ENCODE assay signal across 9 cellular contexts in genomic region chr9:126915846-126916543, GRCh38. TPM values are rescaled to one million over a fixed set of nuclear protein-coding genes. Genes with fewer than 3 reads are reported as not detected.
DNase-seq lines count a peak whose midpoint lies in the region; TF ChIP-seq lines count a peak whose summit lies in the region.
"Had no signal": no experiment of that assay in that cellular context is flagged by ENCODE, and none has a peak within 500 bp of the region (broad histone marks: within the 10 kb centered on the region; RNA-seq: fewer than 3 reads in every experiment).

No MANE protein-coding gene starts in this region.

- no peak overlapping the region for H2BK15ac ChIP-seq in H9 (ENCODE audit: low read depth, low read length)

- no peak overlapping the region for H4K5ac ChIP-seq in H9 (ENCODE audit: insufficient read length, low read depth, low read length)

- H3K4me3 ChIP-seq in OCI-LY1 (ENCODE audit: low read depth, low read length, poor library complexity, severe bottlenecking) (peak overlapping the region; percentile 60), epithelial cell of esophagus (ENCODE audit: low read length) (peak overlapping the region; percentile 38), GM23248 (no peak overlapping the region)

- H3K9me3 ChIP-seq in H9 (ENCODE audit: control insufficient read depth, low read depth, low read length) (no peaks in the 10 kb centered on the region), OCI-LY1 (ENCODE audit: low read length) (no peaks in the 10 kb centered on the region), GM23248 (ENCODE audit: low read depth) (no peaks in the 10 kb centered on the region)

- H3K23me2 ChIP-seq in H9 (ENCODE audit: insufficient read length, low read depth, low read length, poor library complexity, severe bottlenecking), result peaks cover 8% of the 10 kb centered on the region

- H3K9me2 ChIP-seq in OCI-LY1 (ENCODE audit: low read depth, low read length) (no peaks in the 10 kb centered on the region), GM23248 (ENCODE audit: insufficient read depth) (no peaks in the 10 kb centered on the region)

- in situ Hi-C loops in GM23248 (cut with MboI), result no loop called here

- H3K56ac ChIP-seq in H9 (ENCODE audit: insufficient read length, low read depth, low read length), result no peak overlapping the region

- H4K8ac ChIP-seq in H9 (replicated peaks; ENCODE audit: insufficient read length, low read depth, low read length), result no peak overlapping the region

- H3K27me3 Mint-ChIP-seq in H9 (ENCODE audit: low read depth) (peaks cover 35% of the 10 kb centered on the region), progenitor cell of endocrine pancreas (peaks cover 25% of the 10 kb centered on the region)

- H3K23ac ChIP-seq in H9 (ENCODE audit: insufficient read length, low read depth, low read length), result no peak overlapping the region

- H2BK120ac ChIP-seq in H9 (ENCODE audit: low read depth, low read length, poor library complexity, severe bottlenecking), result no peak overlapping the region

- H3K79me2 ChIP-seq in H9 (ENCODE audit: insufficient read depth, low read length) (no peaks in the 10 kb centered on the region), OCI-LY1 (ENCODE audit: insufficient read depth, low read length) (no peaks in the 10 kb centered on the region), GM23248 (ENCODE audit: insufficient read depth) (no peaks in the 10 kb centered on the region)

- H3T11ph ChIP-seq in H9 (ENCODE audit: low read length), result no peak overlapping the region

- H3K9ac ChIP-seq in H9 (ENCODE audit: extremely low read depth, insufficient read length, low read length) (no peak overlapping the region), OCI-LY1 (ENCODE audit: low read length) (no peak overlapping the region), GM23248 (no peak overlapping the region)

- H2BK5ac ChIP-seq in H9 (ENCODE audit: insufficient read length, low read length), result no peak overlapping the region

- no peaks in the 10 kb centered on the region for H4K20me1 ChIP-seq in H9 (ENCODE audit: control insufficient read depth, insufficient read depth, insufficient read length)
- no peaks in the 10 kb centered on the region for H4K20me1 ChIP-seq in OCI-LY1 (ENCODE audit: insufficient read depth, low read length)
- H4K20me1 ChIP-seq in GM23248 (ENCODE audit: insufficient read depth), result no peaks in the 10 kb centered on the region

- H3K36me3 ChIP-seq in OCI-LY1 (ENCODE audit: insufficient read depth, low read length), result no peaks in the 10 kb centered on the region
- H3K36me3 ChIP-seq in GM23248 (ENCODE audit: low read depth), result no peaks in the 10 kb centered on the region

- no peak overlapping the region for H3K14ac ChIP-seq in H9 (ENCODE audit: insufficient read depth, low read length)

- H3K4ac ChIP-seq in H9 (ENCODE audit: low read depth, low read length), result no peak overlapping the region

- H3F3A ChIP-seq in OCI-LY1 (ENCODE audit: insufficient read depth, low read length), result no peaks in the 10 kb centered on the region
- H3F3A ChIP-seq in GM23248 (ENCODE audit: insufficient read depth), result no peaks in the 10 kb centered on the region

- no peak overlapping the region for H2BK12ac ChIP-seq in H9 (ENCODE audit: insufficient read length, low read depth, low read length)

- H3K27me3 ChIP-seq in H9 (ENCODE audit: insufficient read depth, low read length), result no peaks in the 10 kb centered on the region; the same call in 1 of the 2 replicates
- no peaks in the 10 kb centered on the region for H3K27me3 ChIP-seq in OCI-LY1 (ENCODE audit: insufficient read depth, low read length)
- peaks cover 11% of the 10 kb centered on the region; the same call in 1 of the 2 replicates for H3K27me3 ChIP-seq in GM23248 (replicated peaks; ENCODE audit: insufficient read depth)

- H3K18ac ChIP-seq in H9 (ENCODE audit: insufficient read length, low read depth, low read length), result no peak overlapping the region

- TF ChIP-seq CTCF in H9 (conservative IDR thresholded peaks at IDR 0.05), result no peak
- no peak for TF ChIP-seq CTCF in OCI-LY1 (IDR thresholded peaks at IDR 0.05; ENCODE audit: low read length)
- no peak for TF ChIP-seq CTCF in epithelial cell of esophagus (IDR thresholded peaks at IDR 0.05; ENCODE audit: insufficient read depth, low read depth, low read length, missing control alignments)
- no peak for TF ChIP-seq CTCF in progenitor cell of endocrine pancreas (IDR thresholded peaks at IDR 0.05; ENCODE audit: unreplicated experiment)

- H3K4me1 ChIP-seq in H9 (ENCODE audit: insufficient read depth, low read length) (peaks cover 9% of the 10 kb centered on the region), OCI-LY1 (ENCODE audit: insufficient read depth, low read length, severe bottlenecking) (peaks cover 13% of the 10 kb centered on the region), GM23248 (ENCODE audit: insufficient read depth) (no peaks in the 10 kb centered on the region)

- DNase-seq in H9 (no peak), epithelial cell of esophagus (ENCODE audit: low read depth) (peak; percentile 87), progenitor cell of endocrine pancreas (ENCODE audit: low spot score, unreplicated experiment) (no peak), GM23248 (no peak), KG1 (lab: John Stamatoyannopoulos, UW) (no peak), NCI-H524 treated with DMSO at 0.1 percent for 48 hours (lab: John Stamatoyannopoulos, UW) (no peak)
- DNase-seq in stimulated activated CD4-positive, alpha-beta T cell treated with anti-CD3 and anti-CD28 coated beads, Interleukin-4, amount 100 ng/mL, for 1 hour, result no peak
- DNase-seq: SIG-M5 had no signal

- H3K27ac Mint-ChIP-seq in H9 (no peak overlapping the region), progenitor cell of endocrine pancreas (peak overlapping the region; percentile 95)

- WGBS in H9 (ENCODE audit: extremely low coverage, insufficient read length, low lambda C conversion rate), result no CpG with 5 or more reads among the region's 15 CpGs
- 83 to 86% methylated on average over 15 of the region's 15 CpGs for WGBS in GM23248 (ENCODE audit: low coverage in 1 of 2, low lambda C conversion rate in 2 of 2, missing lambda C conversion rate in 2 of 2), 2 experiments

- H4K91ac ChIP-seq in H9 (ENCODE audit: insufficient read length, low read depth, low read length), result no peak overlapping the region

- H3K4me3 Mint-ChIP-seq in H9, result peak overlapping the region; percentile 68 to 86
- H3K4me3 Mint-ChIP-seq in progenitor cell of endocrine pancreas (ENCODE audit: low read depth), result peak overlapping the region; percentile 81

- H2AK5ac ChIP-seq in H9 (ENCODE audit: insufficient read length, low read length), result no peak overlapping the region

- H3K79me1 ChIP-seq in H9 (ENCODE audit: insufficient read depth, low read depth, low read length, poor library complexity, severe bottlenecking), result no peaks in the 10 kb centered on the region

- H3K4me2 ChIP-seq in H9 (ENCODE audit: insufficient read depth, insufficient read length, low read length) (peak overlapping the region; percentile 75), OCI-LY1 (ENCODE audit: low read length) (peak overlapping the region; percentile 66), GM23248 (ENCODE audit: unreplicated experiment) (no peak overlapping the region)

- H2AFZ ChIP-seq in H9 (ENCODE audit: low read length) (no peak overlapping the region), OCI-LY1 (ENCODE audit: low read length) (no peak overlapping the region), GM23248 (no peak overlapping the region)

- H3K4me1 Mint-ChIP-seq in H9 (peaks cover 24 to 30% of the 10 kb centered on the region in 2 experiments), progenitor cell of endocrine pancreas (ENCODE audit: low read depth) (peaks cover 18% of the 10 kb centered on the region)

- H3K9me3 Mint-ChIP-seq in H9 (no peaks in the 10 kb centered on the region), progenitor cell of endocrine pancreas (ENCODE audit: low read depth) (no peaks in the 10 kb centered on the region)

- no peak overlapping the region for H3K27ac ChIP-seq in H9 (ENCODE audit: insufficient read length, low read depth, low read length)
- H3K27ac ChIP-seq in OCI-LY1 (ENCODE audit: low read depth, low read length, poor library complexity, severe bottlenecking), result no peak overlapping the region
- no peak overlapping the region for H3K27ac ChIP-seq in GM23248

- H3K36me3 Mint-ChIP-seq in H9 (ENCODE audit: insufficient read depth in 1 of 3, low read depth in 3 of 3) (no peaks in the 10 kb centered on the region; a peak in 1 of 7 replicates), progenitor cell of endocrine pancreas (ENCODE audit: insufficient read depth) (no peaks in the 10 kb centered on the region)

- H2BK20ac ChIP-seq in H9 (ENCODE audit: low read depth, low read length, poor library complexity, severe bottlenecking), result no peak overlapping the region

RNA-seq across cellular contexts. Expression of gene RALGPS1, which starts 1.4 kb away (rescaled TPM):
- total RNA-seq in H9 (2021) (17.8 and 18.6 TPM in 2 replicates), progenitor cell of endocrine pancreas (39.2 and 43.8 TPM in 2 replicates)
- 1.8 and 2.1 TPM in 2 replicates for total RNA-seq in GM23248 (2014; rRNA removed; shearing (Covaris generic))
- 0.54 and 0.71 TPM in 2 replicates for polyA plus RNA-seq in GM23248 (2016; fragmentation: Nextera tagmentation; extraction: Ambion mirVana)

RNA-seq across cellular contexts. Expression of gene ZBTB34, which starts 55.6 kb away (rescaled TPM):
- 15.6 and 15.8 TPM in 2 replicates for total RNA-seq in H9 (2021)
- total RNA-seq in progenitor cell of endocrine pancreas, result 21.5 TPM in 2 replicates
- 5.5 and 7.5 TPM in 2 replicates for total RNA-seq in GM23248 (2014; rRNA removed; shearing (Covaris generic))
- polyA plus RNA-seq in GM23248 (2016; fragmentation: Nextera tagmentation; extraction: Ambion mirVana), result 2.3 and 2.4 TPM in 2 replicates
